Comparison of ENCODE assay signal across 20 cellular contexts in the genomic region with DNA sequence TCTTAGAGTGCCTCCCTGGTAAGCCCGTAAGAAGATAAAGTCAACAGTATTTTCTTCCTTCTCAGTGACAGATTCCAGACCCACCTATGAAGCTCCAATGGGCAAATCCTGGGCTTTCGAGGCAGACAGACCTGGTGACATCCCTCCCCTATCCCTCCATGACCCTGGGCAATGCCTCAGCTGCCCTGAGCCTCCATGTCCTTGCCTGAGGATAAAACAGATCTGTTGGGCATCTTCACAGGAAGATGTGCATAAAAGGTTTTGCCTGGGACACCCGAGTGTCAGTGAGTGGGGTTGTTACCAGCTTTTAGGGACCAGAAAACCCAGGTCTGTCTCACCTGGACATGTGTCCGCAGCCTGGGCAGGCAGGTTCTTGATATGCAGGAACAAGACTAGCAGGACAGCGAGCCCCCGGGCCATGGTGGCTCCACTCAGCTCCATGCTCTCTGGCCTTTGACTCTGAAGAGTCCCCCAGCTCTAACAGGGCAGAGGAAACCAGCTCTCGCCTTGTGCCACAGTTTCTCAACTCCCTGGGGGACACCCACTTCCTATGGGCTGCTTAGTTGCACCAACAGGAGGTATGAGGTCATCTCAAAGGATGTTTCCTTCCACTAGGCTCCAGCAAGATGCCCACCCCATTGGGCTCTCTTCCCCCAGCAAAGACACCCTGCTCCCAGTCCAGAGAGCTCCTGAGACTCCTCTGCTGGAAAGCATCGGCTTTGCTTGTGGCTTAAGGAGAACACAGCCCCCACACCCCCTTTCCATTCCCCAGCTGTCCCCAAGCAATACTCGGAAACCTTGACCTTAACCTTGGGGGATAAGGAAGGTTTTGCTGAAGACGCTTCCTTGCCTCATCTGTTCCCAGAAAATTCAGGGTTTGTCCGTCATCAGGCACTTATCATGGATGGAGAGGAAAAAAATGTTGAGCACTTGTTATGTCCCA. TPM values are rescaled to one million over a fixed set of nuclear protein-coding genes. Genes with fewer than 3 reads are reported as not detected.
DNase-seq lines count a peak whose midpoint lies in the region; ATAC-seq, FAIRE-seq and TF ChIP-seq lines count a peak whose summit lies in the region.
"Had no signal": no experiment of that assay in that cellular context is flagged by ENCODE, and none has a peak within 500 bp of the region (broad histone marks: within the 10 kb centered on the region; RNA-seq: fewer than 3 reads in every experiment).

A gene (minus strand): TSS at position 482 of the 943 bp plus-strand sequence. CDS start 41 bp downstream, at position 441.

- no peak for TF ChIP-seq POLR2A in right lobe of liver (IDR thresholded peaks at IDR 0.05)
- no peak for TF ChIP-seq POLR2A in HepG2 (IDR thresholded peaks at IDR 0.05; ENCODE audit: insufficient read depth in 1 of 2, low read depth in 2 of 2, low read length in 2 of 2)
- TF ChIP-seq POLR2A in transverse colon (IDR thresholded peaks at IDR 0.05): no peak

- H3K27me3 Mint-ChIP-seq in natural killer cell (ENCODE audit: low read depth in 2 of 2): peaks cover 0 to 9% of the 10 kb centered on the region in 2 donors

- POLR2A ChIA-PET in HepG2 (lab: Yijun Ruan, JAX): no interaction called here

- TF ChIP-seq CTCF in right lobe of liver (IDR thresholded peaks at IDR 0.05) (no peak), HepG2 (CRISPR knock-in tag; IDR thresholded peaks at IDR 0.05) (no peak), coronary artery (IDR thresholded peaks at IDR 0.05) (no peak), natural killer cell (IDR thresholded peaks at IDR 0.05) (no peak), transverse colon (IDR thresholded peaks at IDR 0.05) (no peak)

- peaks cover 0 to 4% (median 2%) of the 10 kb centered on the region in 4 donors for H3K9me3 ChIP-seq in right lobe of liver
- H3K9me3 ChIP-seq in HepG2 (ENCODE audit: low read length): no peaks in the 10 kb centered on the region
- H3K9me3 ChIP-seq in transverse colon: no peaks in the 10 kb centered on the region

- H4K20me1 ChIP-seq in HepG2 (ENCODE audit: insufficient read depth, low read length): no peaks in the 10 kb centered on the region

- H3K79me2 ChIP-seq in HepG2 (ENCODE audit: insufficient read depth, low read length): no peaks in the 10 kb centered on the region

- no peak within 1 kb of the TSS for H3K9ac ChIP-seq in HepG2 (ENCODE audit: insufficient read depth, low read depth, low read length)

- intact Hi-C loops in right lobe of liver (cut with DNase I) (no loop called here), HepG2 (cut with micrococcal nuclease; ENCODE audit: unreplicated experiment) (no loop called here), natural killer cell (cut with micrococcal nuclease) (no loop called here), transverse colon (cut with DNase I; ENCODE audit: low total_unique reads) (no loop called here)

- H3K9me3 Mint-ChIP-seq in natural killer cell: peaks cover 3 to 4% of the 10 kb centered on the region in 2 donors

- H3K4me1 ChIP-seq in right lobe of liver (no peaks in the 10 kb centered on the region), HepG2 (ENCODE audit: insufficient read depth, low read length) (no peaks in the 10 kb centered on the region), transverse colon (no peaks in the 10 kb centered on the region)
- H3K4me1 ChIP-seq: ascending aorta, tibial nerve had no signal

- TF ChIP-seq RAD21 in HepG2 (CRISPR knock-in tag; IDR thresholded peaks at IDR 0.05): no peak

- DNase-seq in right lobe of liver: peak in 1 of 3 donors; percentile 52
- no peak for DNase-seq in HepG2 (ENCODE audit: low spot score)
- peak; percentile 55 for DNase-seq in coronary artery (ENCODE audit: low spot score)
- DNase-seq in natural killer cell: no peak
- DNase-seq in transverse colon: no peak
- DNase-seq in activated CD8-positive, alpha-beta memory T cell treated with anti-CD3 and anti-CD28 coated beads, Interleukin-2, amount 50 U/mL, for 4 hours: no peak
- no peak for DNase-seq in NCI-H2029 treated with DMSO at 0.1 percent for 48 hours (lab: John Stamatoyannopoulos, UW)
- DNase-seq: ACHN; HFFc6; SHP77; stimulated activated CD4-positive, alpha-beta T cell treated with anti-CD3 and anti-CD28 coated beads, Interleukin-12 subunit alpha, Interleukin-12 subunit beta, amount 100 ng/mL, for 4 hours had no signal

- H3K27me3 ChIP-seq in right lobe of liver: no peaks in the 10 kb centered on the region
- peaks cover 9 to 47% of the 10 kb centered on the region in 2 experiments; a peak in 4 of 5 replicates for H3K27me3 ChIP-seq in HepG2 (ENCODE audit: control insufficient read depth in 1 of 2, insufficient read depth in 2 of 2, low read length in 2 of 2)
- peaks cover 9% of the 10 kb centered on the region for H3K27me3 ChIP-seq in transverse colon
- H3K27me3 ChIP-seq: ascending aorta, tibial nerve had no signal

- H3K4me3 ChIP-seq in right lobe of liver (no peak within 1 kb of the TSS), HepG2 (replicated peaks in 1 of 3; ENCODE audit: insufficient read depth in 1 of 3, low read depth in 2 of 3, low read length in 3 of 3) (no peak within 1 kb of the TSS), coronary artery (no peak within 1 kb of the TSS), transverse colon (no peak within 1 kb of the TSS)
- H3K4me3 ChIP-seq: ascending aorta, tibial nerve had no signal

- FAIRE-seq in HepG2 (lab: Jason Lieb, UNC): no peak

- H3K36me3 ChIP-seq in right lobe of liver (no peaks in the 10 kb centered on the region), HepG2 (replicated peaks in 1 of 2; ENCODE audit: control insufficient read depth in 1 of 2, insufficient read depth in 2 of 2, low read length in 2 of 2) (no peaks in the 10 kb centered on the region), transverse colon (no peaks in the 10 kb centered on the region)
- H3K36me3 ChIP-seq: ascending aorta, tibial nerve had no signal

- H3K4me2 ChIP-seq in HepG2 (ENCODE audit: low read depth, low read length): no peak within 1 kb of the TSS

- H3K36me3 Mint-ChIP-seq in natural killer cell: no peaks in the 10 kb centered on the region

- BruUV-seq in HepG2 (replicated peaks; lab: Mats Ljungman, UMichigan): no TSS peak

- in situ Hi-C loops in HepG2 (cut with HindIII; ENCODE audit: extremely low pct_ligation_motif_present, low pct_unique_long_range_greater_than_20kb): no loop called here
- in situ Hi-C loops in transverse colon (cut with MboI; ENCODE audit: low pct_ligation_motif_present in 1 of 4, low pct_unique_long_range_greater_than_20kb in 1 of 4, low sequenced_read_pairs in 3 of 4): no loop called here

- H3K27ac Mint-ChIP-seq in natural killer cell: no peak within 1 kb of the TSS
- H3K27ac Mint-ChIP-seq: HFFc6, progenitor cell of endocrine pancreas had no signal

- H3K4me3 Mint-ChIP-seq in natural killer cell: no peak within 1 kb of the TSS
- H3K4me3 Mint-ChIP-seq: HFFc6 had no signal

- H3K27ac ChIP-seq in right lobe of liver (no peak within 1 kb of the TSS), HepG2 (ENCODE audit: extremely low read length, insufficient read depth, low read length) (no peak within 1 kb of the TSS), coronary artery (no peak within 1 kb of the TSS), transverse colon (no peak within 1 kb of the TSS)
- H3K27ac ChIP-seq: ascending aorta, tibial nerve had no signal

- TF ChIP-seq EP300 in HepG2 (IDR thresholded peaks at IDR 0.05; ENCODE audit: low read depth in 2 of 2, low read length in 2 of 2) (no peak), HepG2 (CRISPR knock-in tag; IDR thresholded peaks at IDR 0.05; ENCODE audit: borderline replicate concordance) (no peak), transverse colon (IDR thresholded peaks at IDR 0.05; ENCODE audit: low read depth) (no peak)

- WGBS in right lobe of liver (ENCODE audit: insufficient coverage, low coverage, low lambda C conversion rate, missing lambda C conversion rate): 58% methylated on average over 4 of the region's 11 CpGs
- WGBS in HepG2 (ENCODE audit: low lambda C conversion rate): 6% methylated on average over 8 of the region's 11 CpGs
- 63 to 70% methylated on average over 2 to 10 of the region's 11 CpGs for WGBS in transverse colon (ENCODE audit: low coverage in 1 of 2), 2 donors

- peak; percentile 20 to 40 (median 32) for ATAC-seq in right lobe of liver
- ATAC-seq in HepG2: no peak
- ATAC-seq in natural killer cell: no peak
- ATAC-seq in GM21390 (IDR thresholded peaks at IDR 0.05; ENCODE audit: unreplicated experiment): no peak
- ATAC-seq: left colon had no signal

- CTCF ChIA-PET in HepG2 (lab: Yijun Ruan, JAX; ENCODE audit: low intra/inter-chr PET ratio, low total read pairs): no interaction called here

- H2AFZ ChIP-seq in HepG2 (ENCODE audit: low read length): no peak within 1 kb of the TSS

- no peaks in the 10 kb centered on the region for H3K4me1 Mint-ChIP-seq in natural killer cell

TF ChIP-seq in HepG2, 621 proteins besides CTCF, POLR2A, EP300 and RAD21 (continues in another document):
- TF ChIP-seq SOX13 (IDR thresholded peaks at IDR 0.05) (no peak), SOX13 (CRISPR knock-in tag; conservative IDR thresholded peaks at IDR 0.05 in 1 of 2, IDR thresholded peaks at IDR 0.05 in 1 of 2) (no peak)

RNA-seq across cellular contexts. Expression of the gene that starts here (rescaled TPM):
- total RNA-seq in right lobe of liver: 1 to 10 TPM in 5 of 6 experiments, under 1 TPM in 1; 0.68 to 5.3 (median 1.7) TPM
- total RNA-seq in HepG2 (2016; rRNA removed; fragmentation: Illumina TruSeq; extraction: Trizol): not detected in 2 replicates
- not detected in 2 replicates for total RNA-seq in HepG2 (2016; cell fraction: cytosol; rRNA removed; fragmentation: Illumina TruSeq; extraction: Trizol; ENCODE audit: low read depth)
- not detected in 2 replicates for total RNA-seq in HepG2 (2016; cell fraction: insoluble cytoplasmic fraction; rRNA removed; fragmentation: Illumina TruSeq; extraction: Trizol)
- total RNA-seq in HepG2 (2016; cell fraction: membrane; rRNA removed; fragmentation: Illumina TruSeq; extraction: Trizol): not detected in 2 replicates
- total RNA-seq in HepG2 (2016; cell fraction: nucleus; rRNA removed; fragmentation: Illumina TruSeq; extraction: Trizol): not detected in 2 replicates
- not detected in 2 replicates for polyA plus RNA-seq in HepG2 (2011; rRNA removed)
- polyA plus RNA-seq in HepG2 (2011; cell fraction: cytosol; rRNA removed): not detected in 2 replicates
- not detected in 2 replicates for polyA plus RNA-seq in HepG2 (2011; cell fraction: nucleus; rRNA removed)
- not detected in 2 replicates for polyA plus RNA-seq in HepG2 (2012)
- not detected in 2 replicates for polyA plus RNA-seq in HepG2 (2016; cell fraction: cytosol; fragmentation: Illumina TruSeq; extraction: Trizol; ENCODE audit: low read depth)
- not detected in 2 replicates for polyA plus RNA-seq in HepG2 (2016; cell fraction: insoluble cytoplasmic fraction; fragmentation: Illumina TruSeq; extraction: Trizol; ENCODE audit: low read depth)
- not detected in 2 replicates for polyA plus RNA-seq in HepG2 (2016; cell fraction: membrane; fragmentation: Illumina TruSeq; extraction: Trizol; ENCODE audit: low read depth)
- polyA plus RNA-seq in HepG2 (2016; cell fraction: nucleus; fragmentation: Illumina TruSeq; extraction: Trizol; ENCODE audit: insufficient read depth, low read depth): not detected in 2 replicates
- not detected in 2 replicates for polyA minus RNA-seq in HepG2 (2011; rRNA and poly(A)+ RNA removed; ENCODE audit: low replicate concordance)
- polyA minus RNA-seq in HepG2 (2011; cell fraction: cytosol; rRNA and poly(A)+ RNA removed): not detected in 2 replicates
- polyA minus RNA-seq in HepG2 (2011; cell fraction: nucleus; rRNA and poly(A)+ RNA removed): not detected in 2 replicates
- total RNA-seq in natural killer cell: 10 to 100 TPM; 22.7 to 70.3 (median 26.9) TPM
- total RNA-seq in transverse colon: 10 to 100 TPM in 1 of 4 donors, under 1 TPM in 1, not detected in 2; 0.41 to 13.8 TPM
- total RNA-seq: ascending aorta; Daoy; HFFc6; HT1080; LHCN-M2; progenitor cell of endocrine pancreas; T-helper 2 cell treated with Interferon-gamma antibody and Interleukin-4, amounts not matched to agents 100 ng/mL and 5 ng/mL, for 36 hours had no signal

Comparison
In these comparisons a context has a peak if more than half of its experiments do, and no peak if none do; other contexts are left out.
1. ATAC-seq: peak in right lobe of liver (4 of 4); none in HepG2 (single experiment), natural killer cell (0 of 3) and GM21390 (single experiment).